ENCODE assay signal across 1 cellular context in genomic region chr4:74056114-74056857, GRCh38.
TF ChIP-seq lines count a peak whose summit lies in the region.

No MANE protein-coding gene starts in this region.

TF ChIP-seq in K562, 482 proteins besides CTCF, POLR2A, EP300 and RAD21 (continued from another document and continues in another):
- TF ChIP-seq ZBTB40 (IDR thresholded peaks at IDR 0.05) (no peak), ZBTB40 (CRISPR knock-in tag; IDR thresholded peaks at IDR 0.05) (no peak), PHF8 (IDR thresholded peaks at IDR 0.05; ENCODE audit: borderline replicate concordance, low read length) (no peak), PML (IDR thresholded peaks at IDR 0.05; ENCODE audit: low read length) (0 out of 2 replicates have a peak, but pooled peaks have one; percentile 14), ATF7 (IDR thresholded peaks at IDR 0.05) (no peak), MTF1 (CRISPR knock-in tag; IDR thresholded peaks at IDR 0.05; ENCODE audit: borderline replicate concordance) (no peak), ESRRA (IDR thresholded peaks at IDR 0.05; ENCODE audit: borderline replicate concordance, low read depth) (no peak), E2F5 (CRISPR knock-in tag; IDR thresholded peaks at IDR 0.05) (no peak), ZNF133 (CRISPR knock-in tag; IDR thresholded peaks at IDR 0.05) (no peak), ZNF41 (CRISPR knock-in tag; conservative IDR thresholded peaks at IDR 0.05) (no peak), ETV5 (CRISPR knock-in tag; IDR thresholded peaks at IDR 0.05; ENCODE audit: low read depth) (no peak), ZNF212 (CRISPR knock-in tag; IDR thresholded peaks at IDR 0.05) (no peak), BRD9 (IDR thresholded peaks at IDR 0.05; ENCODE audit: low read depth, partially characterized antibody) (peak; percentile 83), OTX1 (CRISPR knock-in tag; IDR thresholded peaks at IDR 0.05) (0 out of 2 replicates have a peak, but pooled peaks have one; percentile 39), HOMEZ (CRISPR knock-in tag; IDR thresholded peaks at IDR 0.05) (no peak), ZNF77 (CRISPR knock-in tag; IDR thresholded peaks at IDR 0.05) (no peak), ZNF696 (CRISPR knock-in tag; conservative IDR thresholded peaks at IDR 0.05) (no peak), BDP1 (IDR thresholded peaks at IDR 0.05; ENCODE audit: insufficient read depth, insufficient read length) (no peak), ELF4 (CRISPR knock-in tag; IDR thresholded peaks at IDR 0.05) (peak; percentile 67; the same call in 1 of the 2 replicates), BRD4 (IDR thresholded peaks at IDR 0.05) (no peak; the same call in none of the 2 replicates), DDX20 (tag; IDR thresholded peaks at IDR 0.05; ENCODE audit: low read depth) (peak; percentile 80), TOE1 (IDR thresholded peaks at IDR 0.05; ENCODE audit: borderline replicate concordance) (no peak), TOE1 (CRISPR knock-in tag; IDR thresholded peaks at IDR 0.05; ENCODE audit: borderline replicate concordance, low read depth) (no peak), CCNT2 (IDR thresholded peaks at IDR 0.05; ENCODE audit: borderline replicate concordance, extremely low read depth, insufficient read length, low read depth, low read length) (no peak), TAF15 (IDR thresholded peaks at IDR 0.05; ENCODE audit: low read depth, low read length) (no peak), CBX3 (IDR thresholded peaks at IDR 0.05; ENCODE audit: borderline replicate concordance in 1 of 2, low read length in 2 of 2) (no peak), MEF2D (tag; conservative IDR thresholded peaks at IDR 0.05; ENCODE audit: low read depth) (peak; percentile 26; the same call in 1 of the 2 replicates), TEAD4 (IDR thresholded peaks at IDR 0.05; ENCODE audit: low read length) (no peak), TEAD4 (CRISPR knock-in tag; IDR thresholded peaks at IDR 0.05; ENCODE audit: borderline replicate concordance) (no peak), ILK (tag; IDR thresholded peaks at IDR 0.05; ENCODE audit: borderline replicate concordance, low read depth) (no peak), NFXL1 (CRISPR knock-in tag; IDR thresholded peaks at IDR 0.05) (peak; percentile 67), CHCHD3 (CRISPR knock-in tag; IDR thresholded peaks at IDR 0.05) (no peak), CTBP1 (IDR thresholded peaks at IDR 0.05; ENCODE audit: borderline replicate concordance) (no peak), ATF2 (CRISPR knock-in tag; IDR thresholded peaks at IDR 0.05) (no peak), ZNF584 (CRISPR knock-in tag; IDR thresholded peaks at IDR 0.05; ENCODE audit: low read depth) (peak; percentile 88)
- TF ChIP-seq, protein P1, sequence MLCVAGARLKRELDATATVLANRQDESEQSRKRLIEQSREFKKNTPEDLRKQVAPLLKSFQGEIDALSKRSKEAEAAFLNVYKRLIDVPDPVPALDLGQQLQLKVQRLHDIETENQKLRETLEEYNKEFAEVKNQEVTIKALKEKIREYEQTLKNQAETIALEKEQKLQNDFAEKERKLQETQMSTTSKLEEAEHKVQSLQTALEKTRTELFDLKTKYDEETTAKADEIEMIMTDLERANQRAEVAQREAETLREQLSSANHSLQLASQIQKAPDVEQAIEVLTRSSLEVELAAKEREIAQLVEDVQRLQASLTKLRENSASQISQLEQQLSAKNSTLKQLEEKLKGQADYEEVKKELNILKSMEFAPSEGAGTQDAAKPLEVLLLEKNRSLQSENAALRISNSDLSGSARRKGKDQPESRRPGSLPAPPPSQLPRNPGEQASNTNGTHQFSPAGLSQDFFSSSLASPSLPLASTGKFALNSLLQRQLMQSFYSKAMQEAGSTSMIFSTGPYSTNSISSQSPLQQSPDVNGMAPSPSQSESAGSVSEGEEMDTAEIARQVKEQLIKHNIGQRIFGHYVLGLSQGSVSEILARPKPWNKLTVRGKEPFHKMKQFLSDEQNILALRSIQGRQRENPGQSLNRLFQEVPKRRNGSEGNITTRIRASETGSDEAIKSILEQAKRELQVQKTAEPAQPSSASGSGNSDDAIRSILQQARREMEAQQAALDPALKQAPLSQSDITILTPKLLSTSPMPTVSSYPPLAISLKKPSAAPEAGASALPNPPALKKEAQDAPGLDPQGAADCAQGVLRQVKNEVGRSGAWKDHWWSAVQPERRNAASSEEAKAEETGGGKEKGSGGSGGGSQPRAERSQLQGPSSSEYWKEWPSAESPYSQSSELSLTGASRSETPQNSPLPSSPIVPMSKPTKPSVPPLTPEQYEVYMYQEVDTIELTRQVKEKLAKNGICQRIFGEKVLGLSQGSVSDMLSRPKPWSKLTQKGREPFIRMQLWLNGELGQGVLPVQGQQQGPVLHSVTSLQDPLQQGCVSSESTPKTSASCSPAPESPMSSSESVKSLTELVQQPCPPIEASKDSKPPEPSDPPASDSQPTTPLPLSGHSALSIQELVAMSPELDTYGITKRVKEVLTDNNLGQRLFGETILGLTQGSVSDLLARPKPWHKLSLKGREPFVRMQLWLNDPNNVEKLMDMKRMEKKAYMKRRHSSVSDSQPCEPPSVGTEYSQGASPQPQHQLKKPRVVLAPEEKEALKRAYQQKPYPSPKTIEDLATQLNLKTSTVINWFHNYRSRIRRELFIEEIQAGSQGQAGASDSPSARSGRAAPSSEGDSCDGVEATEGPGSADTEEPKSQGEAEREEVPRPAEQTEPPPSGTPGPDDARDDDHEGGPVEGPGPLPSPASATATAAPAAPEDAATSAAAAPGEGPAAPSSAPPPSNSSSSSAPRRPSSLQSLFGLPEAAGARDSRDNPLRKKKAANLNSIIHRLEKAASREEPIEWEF (CRISPR knock-in tag; IDR thresholded peaks at IDR 0.05): no peak
- TF ChIP-seq, protein P2, sequence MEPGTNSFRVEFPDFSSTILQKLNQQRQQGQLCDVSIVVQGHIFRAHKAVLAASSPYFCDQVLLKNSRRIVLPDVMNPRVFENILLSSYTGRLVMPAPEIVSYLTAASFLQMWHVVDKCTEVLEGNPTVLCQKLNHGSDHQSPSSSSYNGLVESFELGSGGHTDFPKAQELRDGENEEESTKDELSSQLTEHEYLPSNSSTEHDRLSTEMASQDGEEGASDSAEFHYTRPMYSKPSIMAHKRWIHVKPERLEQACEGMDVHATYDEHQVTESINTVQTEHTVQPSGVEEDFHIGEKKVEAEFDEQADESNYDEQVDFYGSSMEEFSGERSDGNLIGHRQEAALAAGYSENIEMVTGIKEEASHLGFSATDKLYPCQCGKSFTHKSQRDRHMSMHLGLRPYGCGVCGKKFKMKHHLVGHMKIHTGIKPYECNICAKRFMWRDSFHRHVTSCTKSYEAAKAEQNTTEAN (CRISPR knock-in tag; IDR thresholded peaks at IDR 0.05): no peak
- TF ChIP-seq, protein P3, sequence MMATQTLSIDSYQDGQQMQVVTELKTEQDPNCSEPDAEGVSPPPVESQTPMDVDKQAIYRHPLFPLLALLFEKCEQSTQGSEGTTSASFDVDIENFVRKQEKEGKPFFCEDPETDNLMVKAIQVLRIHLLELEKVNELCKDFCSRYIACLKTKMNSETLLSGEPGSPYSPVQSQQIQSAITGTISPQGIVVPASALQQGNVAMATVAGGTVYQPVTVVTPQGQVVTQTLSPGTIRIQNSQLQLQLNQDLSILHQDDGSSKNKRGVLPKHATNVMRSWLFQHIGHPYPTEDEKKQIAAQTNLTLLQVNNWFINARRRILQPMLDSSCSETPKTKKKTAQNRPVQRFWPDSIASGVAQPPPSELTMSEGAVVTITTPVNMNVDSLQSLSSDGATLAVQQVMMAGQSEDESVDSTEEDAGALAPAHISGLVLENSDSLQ (IDR thresholded peaks at IDR 0.05): peak; percentile 87
- TF ChIP-seq, protein P4, sequence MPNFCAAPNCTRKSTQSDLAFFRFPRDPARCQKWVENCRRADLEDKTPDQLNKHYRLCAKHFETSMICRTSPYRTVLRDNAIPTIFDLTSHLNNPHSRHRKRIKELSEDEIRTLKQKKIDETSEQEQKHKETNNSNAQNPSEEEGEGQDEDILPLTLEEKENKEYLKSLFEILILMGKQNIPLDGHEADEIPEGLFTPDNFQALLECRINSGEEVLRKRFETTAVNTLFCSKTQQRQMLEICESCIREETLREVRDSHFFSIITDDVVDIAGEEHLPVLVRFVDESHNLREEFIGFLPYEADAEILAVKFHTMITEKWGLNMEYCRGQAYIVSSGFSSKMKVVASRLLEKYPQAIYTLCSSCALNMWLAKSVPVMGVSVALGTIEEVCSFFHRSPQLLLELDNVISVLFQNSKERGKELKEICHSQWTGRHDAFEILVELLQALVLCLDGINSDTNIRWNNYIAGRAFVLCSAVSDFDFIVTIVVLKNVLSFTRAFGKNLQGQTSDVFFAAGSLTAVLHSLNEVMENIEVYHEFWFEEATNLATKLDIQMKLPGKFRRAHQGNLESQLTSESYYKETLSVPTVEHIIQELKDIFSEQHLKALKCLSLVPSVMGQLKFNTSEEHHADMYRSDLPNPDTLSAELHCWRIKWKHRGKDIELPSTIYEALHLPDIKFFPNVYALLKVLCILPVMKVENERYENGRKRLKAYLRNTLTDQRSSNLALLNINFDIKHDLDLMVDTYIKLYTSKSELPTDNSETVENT (CRISPR knock-in tag; IDR thresholded peaks at IDR 0.05): no peak
